Comparison of ENCODE assay signal across 1 cellular context in the genomic region with DNA sequence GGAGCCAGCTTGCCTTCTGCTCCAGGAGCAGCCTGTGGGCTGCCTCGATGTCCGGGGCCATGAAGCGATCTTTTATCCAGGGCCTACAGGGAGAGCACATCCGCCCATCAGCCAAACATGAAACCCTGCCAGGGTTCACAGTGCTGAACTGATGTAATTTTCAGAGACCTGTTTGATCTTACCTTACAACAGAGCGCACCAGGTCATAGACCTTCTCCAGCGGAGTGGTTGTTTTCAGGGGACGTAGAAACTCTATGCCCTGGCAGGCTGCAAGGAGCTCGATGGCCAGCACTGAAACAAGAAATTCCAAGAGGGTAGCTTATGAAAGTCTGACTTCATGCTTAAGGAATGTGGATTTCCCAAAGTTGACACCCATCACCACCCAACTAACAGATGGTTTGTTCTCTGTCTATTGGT.
TF ChIP-seq lines count a peak whose summit lies in the region.

No MANE protein-coding gene starts in this region.

TF ChIP-seq in SK-N-SH, 30 proteins besides CTCF, POLR2A, EP300 and RAD21 (continued from another document):
- TF ChIP-seq MXI1 (IDR thresholded peaks at IDR 0.05; ENCODE audit: low read depth, low read length) (no peak), GABPA (IDR thresholded peaks at IDR 0.05; ENCODE audit: low read depth) (no peak)
- TF ChIP-seq, protein P1, sequence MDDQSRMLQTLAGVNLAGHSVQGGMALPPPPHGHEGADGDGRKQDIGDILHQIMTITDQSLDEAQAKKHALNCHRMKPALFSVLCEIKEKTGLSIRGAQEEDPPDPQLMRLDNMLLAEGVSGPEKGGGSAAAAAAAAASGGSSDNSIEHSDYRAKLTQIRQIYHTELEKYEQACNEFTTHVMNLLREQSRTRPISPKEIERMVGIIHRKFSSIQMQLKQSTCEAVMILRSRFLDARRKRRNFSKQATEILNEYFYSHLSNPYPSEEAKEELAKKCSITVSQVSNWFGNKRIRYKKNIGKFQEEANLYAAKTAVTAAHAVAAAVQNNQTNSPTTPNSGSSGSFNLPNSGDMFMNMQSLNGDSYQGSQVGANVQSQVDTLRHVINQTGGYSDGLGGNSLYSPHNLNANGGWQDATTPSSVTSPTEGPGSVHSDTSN (IDR thresholded peaks at IDR 0.05): no peak
